Comparison of ENCODE assay signal across 27 cellular contexts in genomic region chr16:3732171-3732570, GRCh38.
"Had no signal": no experiment of that assay in that cellular context is flagged by ENCODE, and none has a peak within 500 bp of the region (broad histone marks: within the 10 kb centered on the region; RNA-seq: fewer than 3 reads in every experiment).

No MANE protein-coding gene starts in this region.

- H3K27me3 ChIP-seq: breast epithelium, dorsolateral prefrontal cortex, gastroesophageal sphincter, neutrophil, ovary, vagina had no signal

- H3K9me3 ChIP-seq: breast epithelium, gastroesophageal sphincter, mucosa of descending colon, neutrophil, ovary, psoas muscle, thoracic aorta, vagina had no signal

- H3K27me3 Mint-ChIP-seq: activated CD4-positive, alpha-beta T cell treated with anti-CD3 and anti-CD28 coated beads for 36 hours; activated naive CD4-positive, alpha-beta T cell treated with anti-CD3 and anti-CD28 coated beads, Interleukin-2, amount 10 ng/mL, durations not matched to agents 7 days and 5 days; effector memory CD8-positive, alpha-beta T cell; stimulated activated naive CD8-positive, alpha-beta T cell treated with anti-CD3 and anti-CD28 coated beads, Interleukin-15, Interleukin-2, amounts not matched to agents 100 ng/mL and 50 ng/mL, for 24 hours; T-cell had no signal

- H3K4me1 Mint-ChIP-seq: activated CD4-positive, alpha-beta T cell treated with anti-CD3 and anti-CD28 coated beads for 36 hours; activated naive CD4-positive, alpha-beta T cell treated with anti-CD3 and anti-CD28 coated beads, Interleukin-2, amount 10 ng/mL, durations not matched to agents 7 days and 5 days; nephron; T-cell had no signal

- ATAC-seq: activated CD4-positive, alpha-beta T cell treated with anti-CD3 and anti-CD28 coated beads for 36 hours; effector memory CD8-positive, alpha-beta T cell; gastroesophageal sphincter; left lobe of liver; mucosa of descending colon; T-cell had no signal

- H3K4me3 Mint-ChIP-seq: activated CD4-positive, alpha-beta T cell treated with anti-CD3 and anti-CD28 coated beads for 36 hours; activated naive CD4-positive, alpha-beta T cell treated with anti-CD3 and anti-CD28 coated beads, Interleukin-2, amount 10 ng/mL, durations not matched to agents 7 days and 5 days; activated T-helper 1 cell treated with anti-CD3 and anti-CD28 coated beads, Interleukin-12 subunit alpha, Interleukin-12 subunit beta, Interleukin-2, Interleukin-4 antibody, amounts not matched to agents 30 ng/mL and 10 ng/mL and 1 ng/mL, durations not matched to agents 14 hours and 24 hours and 36 hours; effector memory CD8-positive, alpha-beta T cell; nephron; stimulated activated naive CD8-positive, alpha-beta T cell treated with anti-CD3 and anti-CD28 coated beads, Interleukin-15, Interleukin-2, amounts not matched to agents 100 ng/mL and 50 ng/mL, for 24 hours; T-cell had no signal

- H3K27ac Mint-ChIP-seq: activated CD4-positive, alpha-beta T cell treated with anti-CD3 and anti-CD28 coated beads for 36 hours; activated naive CD4-positive, alpha-beta T cell treated with anti-CD3 and anti-CD28 coated beads, Interleukin-2, amount 10 ng/mL, durations not matched to agents 7 days and 5 days; activated T-helper 1 cell treated with anti-CD3 and anti-CD28 coated beads, Interleukin-12 subunit alpha, Interleukin-12 subunit beta, Interleukin-2, Interleukin-4 antibody, amounts not matched to agents 30 ng/mL and 10 ng/mL and 1 ng/mL, durations not matched to agents 14 hours and 24 hours and 36 hours; nephron; stimulated activated naive CD8-positive, alpha-beta T cell treated with anti-CD3 and anti-CD28 coated beads, Interleukin-15, Interleukin-2, amounts not matched to agents 100 ng/mL and 50 ng/mL, for 24 hours had no signal

- H3K9me3 Mint-ChIP-seq: activated naive CD4-positive, alpha-beta T cell treated with anti-CD3 and anti-CD28 coated beads, Interleukin-2, amount 10 ng/mL, durations not matched to agents 7 days and 5 days; activated T-helper 1 cell treated with anti-CD3 and anti-CD28 coated beads, Interleukin-12 subunit alpha, Interleukin-12 subunit beta, Interleukin-2, Interleukin-4 antibody, amounts not matched to agents 30 ng/mL and 10 ng/mL and 1 ng/mL, durations not matched to agents 14 hours and 24 hours and 36 hours; effector memory CD8-positive, alpha-beta T cell; nephron; stimulated activated naive CD8-positive, alpha-beta T cell treated with anti-CD3 and anti-CD28 coated beads, Interleukin-15, Interleukin-2, amounts not matched to agents 100 ng/mL and 50 ng/mL, for 24 hours; T-cell had no signal

- H3K36me3 ChIP-seq: ovary had no signal

- FAIRE-seq: endothelial cell of umbilical vein had no signal

- H3K4me3 ChIP-seq: breast epithelium, coronary artery, dorsolateral prefrontal cortex, gastroesophageal sphincter, lung, mucosa of descending colon, ovary, psoas muscle, smooth muscle cell, thoracic aorta, vagina had no signal

- H3K4me1 ChIP-seq: breast epithelium, gastroesophageal sphincter, psoas muscle, vagina had no signal

- DNase-seq: activated CD4-positive, alpha-beta T cell treated with anti-CD3 and anti-CD28 coated beads for 36 hours; activated CD4-positive, CD25-positive, alpha-beta regulatory T cell; activated effector memory CD4-positive, alpha-beta T cell treated with anti-CD3 and anti-CD28 coated beads, Interleukin-2, amount 50 U/mL, for 16 hours; activated naive CD4-positive, alpha-beta T cell treated with anti-CD3 and anti-CD28 coated beads, Interleukin-2, amount 10 ng/mL, durations not matched to agents 7 days and 5 days; activated T-cell treated with anti-CD3 and anti-CD28 coated beads for 4 hours; effector memory CD8-positive, alpha-beta T cell; head of caudate nucleus; kidney glomerular epithelial cell; mucosa of descending colon; psoas muscle; T-cell; trophoblast cell had no signal

- H3K27ac ChIP-seq: breast epithelium, coronary artery, gastroesophageal sphincter, neutrophil, ovary, psoas muscle, thoracic aorta, vagina had no signal
